2 cellular contexts compared by ENCODE assay signal in the genomic region with DNA sequence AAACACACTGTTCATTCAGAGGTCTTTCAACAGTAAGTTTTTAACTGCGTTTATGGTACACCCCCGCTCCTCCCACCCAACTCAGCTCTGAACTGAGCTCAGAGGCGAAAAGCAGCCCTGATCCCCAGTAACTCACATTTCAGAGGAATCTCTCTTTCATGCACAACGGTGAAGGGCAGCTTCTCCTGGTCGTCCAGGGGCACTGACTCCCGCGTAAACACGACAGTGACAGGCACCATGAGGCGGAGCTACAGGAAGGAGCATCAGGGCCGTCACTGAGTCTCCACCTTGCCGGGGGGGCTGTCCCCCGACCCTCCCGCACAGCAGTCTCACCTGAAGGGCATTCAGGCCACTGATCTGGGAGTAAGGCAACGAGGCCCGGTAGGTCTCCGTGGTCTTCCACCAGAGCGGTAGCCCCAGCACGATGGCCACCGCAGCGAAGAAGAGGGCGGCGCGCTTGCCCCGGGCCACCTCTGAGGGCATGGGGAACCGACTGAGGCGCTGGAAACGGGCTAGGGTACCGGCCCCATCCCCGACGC.
A peak's percentile ranks its signal among the peaks of the same experiment; 100 is the strongest.
TF ChIP-seq lines count a peak whose summit lies in the region.

No MANE protein-coding gene starts in this region.

TF ChIP-seq in SK-N-SH treated with all-trans-retinoic acid at 6 μM for 48 hours, 23 proteins besides CTCF, POLR2A, EP300 and RAD21:
- no peak for TF ChIP-seq SNAI2 (CRISPR knock-in tag; IDR thresholded peaks at IDR 0.05)
- TF ChIP-seq, protein P1, sequence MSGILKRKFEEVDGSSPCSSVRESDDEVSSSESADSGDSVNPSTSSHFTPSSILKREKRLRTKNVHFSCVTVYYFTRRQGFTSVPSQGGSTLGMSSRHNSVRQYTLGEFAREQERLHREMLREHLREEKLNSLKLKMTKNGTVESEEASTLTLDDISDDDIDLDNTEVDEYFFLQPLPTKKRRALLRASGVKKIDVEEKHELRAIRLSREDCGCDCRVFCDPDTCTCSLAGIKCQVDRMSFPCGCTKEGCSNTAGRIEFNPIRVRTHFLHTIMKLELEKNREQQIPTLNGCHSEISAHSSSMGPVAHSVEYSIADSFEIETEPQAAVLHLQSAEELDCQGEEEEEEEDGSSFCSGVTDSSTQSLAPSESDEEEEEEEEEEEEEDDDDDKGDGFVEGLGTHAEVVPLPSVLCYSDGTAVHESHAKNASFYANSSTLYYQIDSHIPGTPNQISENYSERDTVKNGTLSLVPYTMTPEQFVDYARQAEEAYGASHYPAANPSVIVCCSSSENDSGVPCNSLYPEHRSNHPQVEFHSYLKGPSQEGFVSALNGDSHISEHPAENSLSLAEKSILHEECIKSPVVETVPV (CRISPR knock-in tag; IDR thresholded peaks at IDR 0.05), result no peak
- TF ChIP-seq ESRRG (CRISPR knock-in tag; IDR thresholded peaks at IDR 0.05), result no peak

TF ChIP-seq in K562, 482 proteins besides CTCF, POLR2A, EP300 and RAD21 (continues in another document):
- TF ChIP-seq NFATC3 (IDR thresholded peaks at IDR 0.05) (no peak), HDAC1 (IDR thresholded peaks at IDR 0.05) (peak in 1 of 2 experiments; percentile 58; a peak in 1 of 4 replicates), CHD1 (IDR thresholded peaks at IDR 0.05; ENCODE audit: low read length) (peak; percentile 84), MCM7 (IDR thresholded peaks at IDR 0.05) (no peak), MTA2 (IDR thresholded peaks at IDR 0.05; ENCODE audit: low read depth) (no peak), BRD9 (IDR thresholded peaks at IDR 0.05; ENCODE audit: low read depth, partially characterized antibody) (no peak), TBL1XR1 (IDR thresholded peaks at IDR 0.05; ENCODE audit: low read length in 2 of 2) (no peak), CTBP1 (IDR thresholded peaks at IDR 0.05; ENCODE audit: borderline replicate concordance) (peak; percentile 29; the same call in 1 of the 2 replicates), TAF1 (IDR thresholded peaks at IDR 0.05; ENCODE audit: control insufficient read depth, extremely low read depth, insufficient read depth, low read length, severe bottlenecking) (peak; percentile 57), NR1H2 (CRISPR knock-in tag; IDR thresholded peaks at IDR 0.05) (no peak), JUN (IDR thresholded peaks at IDR 0.05; ENCODE audit: borderline replicate concordance, low read depth, low read length) (no peak), JUN (CRISPR knock-in tag; IDR thresholded peaks at IDR 0.05; ENCODE audit: borderline replicate concordance) (no peak), MTA3 (IDR thresholded peaks at IDR 0.05; ENCODE audit: borderline replicate concordance) (0 out of 2 replicates have a peak, but pooled peaks have one; percentile 2), CREM (IDR thresholded peaks at IDR 0.05; ENCODE audit: low read depth) (peak; percentile 75), NFRKB (IDR thresholded peaks at IDR 0.05; ENCODE audit: low read depth) (peak; percentile 26; the same call in 1 of the 2 replicates), SIN3A (IDR thresholded peaks at IDR 0.05; ENCODE audit: borderline replicate concordance in 2 of 2, control insufficient read depth in 1 of 2, low read depth in 2 of 2, low read length in 2 of 2) (peak; percentile 36 to 45; a peak in 1 of 4 replicates), POLR3A (IDR thresholded peaks at IDR 0.05; ENCODE audit: borderline replicate concordance, extremely low read depth, insufficient read depth, insufficient read length) (no peak), MCM5 (IDR thresholded peaks at IDR 0.05; ENCODE audit: low read depth) (no peak), EP400 (IDR thresholded peaks at IDR 0.05) (peak; percentile 59; the same call in 1 of the 2 replicates), SAP30 (IDR thresholded peaks at IDR 0.05; ENCODE audit: borderline replicate concordance, insufficient read depth, low read depth, low read length, poor library complexity, severe bottlenecking) (peak; percentile 38), POLR2AphosphoS5 (IDR thresholded peaks at IDR 0.05; ENCODE audit: control insufficient read depth, insufficient read depth, low read depth, low read length) (peak; percentile 18; the same call in 1 of the 2 replicates)
- TF ChIP-seq, protein P2, sequence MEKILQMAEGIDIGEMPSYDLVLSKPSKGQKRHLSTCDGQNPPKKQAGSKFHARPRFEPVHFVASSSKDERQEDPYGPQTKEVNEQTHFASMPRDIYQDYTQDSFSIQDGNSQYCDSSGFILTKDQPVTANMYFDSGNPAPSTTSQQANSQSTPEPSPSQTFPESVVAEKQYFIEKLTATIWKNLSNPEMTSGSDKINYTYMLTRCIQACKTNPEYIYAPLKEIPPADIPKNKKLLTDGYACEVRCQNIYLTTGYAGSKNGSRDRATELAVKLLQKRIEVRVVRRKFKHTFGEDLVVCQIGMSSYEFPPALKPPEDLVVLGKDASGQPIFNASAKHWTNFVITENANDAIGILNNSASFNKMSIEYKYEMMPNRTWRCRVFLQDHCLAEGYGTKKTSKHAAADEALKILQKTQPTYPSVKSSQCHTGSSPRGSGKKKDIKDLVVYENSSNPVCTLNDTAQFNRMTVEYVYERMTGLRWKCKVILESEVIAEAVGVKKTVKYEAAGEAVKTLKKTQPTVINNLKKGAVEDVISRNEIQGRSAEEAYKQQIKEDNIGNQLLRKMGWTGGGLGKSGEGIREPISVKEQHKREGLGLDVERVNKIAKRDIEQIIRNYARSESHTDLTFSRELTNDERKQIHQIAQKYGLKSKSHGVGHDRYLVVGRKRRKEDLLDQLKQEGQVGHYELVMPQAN (IDR thresholded peaks at IDR 0.05; ENCODE audit: borderline replicate concordance), result 0 out of 2 replicates have a peak, but pooled peaks have one; percentile 26
- TF ChIP-seq, protein P3, sequence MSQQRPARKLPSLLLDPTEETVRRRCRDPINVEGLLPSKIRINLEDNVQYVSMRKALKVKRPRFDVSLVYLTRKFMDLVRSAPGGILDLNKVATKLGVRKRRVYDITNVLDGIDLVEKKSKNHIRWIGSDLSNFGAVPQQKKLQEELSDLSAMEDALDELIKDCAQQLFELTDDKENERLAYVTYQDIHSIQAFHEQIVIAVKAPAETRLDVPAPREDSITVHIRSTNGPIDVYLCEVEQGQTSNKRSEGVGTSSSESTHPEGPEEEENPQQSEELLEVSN (IDR thresholded peaks at IDR 0.05; ENCODE audit: borderline replicate concordance in 1 of 2, extremely low read depth in 1 of 2, insufficient read depth in 1 of 2, insufficient read length in 1 of 2, low read depth in 1 of 2, low read length in 1 of 2, poor library complexity in 1 of 2, severe bottlenecking in 1 of 2), result peak; percentile 58 to 70
- TF ChIP-seq, protein P4, sequence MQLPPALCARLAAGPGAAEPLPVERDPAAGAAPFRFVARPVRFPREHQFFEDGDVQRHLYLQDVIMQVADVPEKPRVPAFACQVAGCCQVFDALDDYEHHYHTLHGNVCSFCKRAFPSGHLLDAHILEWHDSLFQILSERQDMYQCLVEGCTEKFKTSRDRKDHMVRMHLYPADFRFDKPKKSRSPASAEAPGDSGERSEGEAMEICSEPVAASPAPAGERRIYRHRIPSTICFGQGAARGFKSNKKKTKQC (CRISPR knock-in tag; IDR thresholded peaks at IDR 0.05), result no peak
- TF ChIP-seq, protein P5, sequence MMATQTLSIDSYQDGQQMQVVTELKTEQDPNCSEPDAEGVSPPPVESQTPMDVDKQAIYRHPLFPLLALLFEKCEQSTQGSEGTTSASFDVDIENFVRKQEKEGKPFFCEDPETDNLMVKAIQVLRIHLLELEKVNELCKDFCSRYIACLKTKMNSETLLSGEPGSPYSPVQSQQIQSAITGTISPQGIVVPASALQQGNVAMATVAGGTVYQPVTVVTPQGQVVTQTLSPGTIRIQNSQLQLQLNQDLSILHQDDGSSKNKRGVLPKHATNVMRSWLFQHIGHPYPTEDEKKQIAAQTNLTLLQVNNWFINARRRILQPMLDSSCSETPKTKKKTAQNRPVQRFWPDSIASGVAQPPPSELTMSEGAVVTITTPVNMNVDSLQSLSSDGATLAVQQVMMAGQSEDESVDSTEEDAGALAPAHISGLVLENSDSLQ (IDR thresholded peaks at IDR 0.05), result peak; percentile 80
- TF ChIP-seq, protein P6, sequence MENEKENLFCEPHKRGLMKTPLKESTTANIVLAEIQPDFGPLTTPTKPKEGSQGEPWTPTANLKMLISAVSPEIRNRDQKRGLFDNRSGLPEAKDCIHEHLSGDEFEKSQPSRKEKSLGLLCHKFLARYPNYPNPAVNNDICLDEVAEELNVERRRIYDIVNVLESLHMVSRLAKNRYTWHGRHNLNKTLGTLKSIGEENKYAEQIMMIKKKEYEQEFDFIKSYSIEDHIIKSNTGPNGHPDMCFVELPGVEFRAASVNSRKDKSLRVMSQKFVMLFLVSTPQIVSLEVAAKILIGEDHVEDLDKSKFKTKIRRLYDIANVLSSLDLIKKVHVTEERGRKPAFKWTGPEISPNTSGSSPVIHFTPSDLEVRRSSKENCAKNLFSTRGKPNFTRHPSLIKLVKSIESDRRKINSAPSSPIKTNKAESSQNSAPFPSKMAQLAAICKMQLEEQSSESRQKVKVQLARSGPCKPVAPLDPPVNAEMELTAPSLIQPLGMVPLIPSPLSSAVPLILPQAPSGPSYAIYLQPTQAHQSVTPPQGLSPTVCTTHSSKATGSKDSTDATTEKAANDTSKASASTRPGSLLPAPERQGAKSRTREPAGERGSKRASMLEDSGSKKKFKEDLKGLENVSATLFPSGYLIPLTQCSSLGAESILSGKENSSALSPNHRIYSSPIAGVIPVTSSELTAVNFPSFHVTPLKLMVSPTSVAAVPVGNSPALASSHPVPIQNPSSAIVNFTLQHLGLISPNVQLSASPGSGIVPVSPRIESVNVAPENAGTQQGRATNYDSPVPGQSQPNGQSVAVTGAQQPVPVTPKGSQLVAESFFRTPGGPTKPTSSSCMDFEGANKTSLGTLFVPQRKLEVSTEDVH (IDR thresholded peaks at IDR 0.05; ENCODE audit: low read depth, partially characterized antibody), result peak; percentile 60
- TF ChIP-seq, protein P7, sequence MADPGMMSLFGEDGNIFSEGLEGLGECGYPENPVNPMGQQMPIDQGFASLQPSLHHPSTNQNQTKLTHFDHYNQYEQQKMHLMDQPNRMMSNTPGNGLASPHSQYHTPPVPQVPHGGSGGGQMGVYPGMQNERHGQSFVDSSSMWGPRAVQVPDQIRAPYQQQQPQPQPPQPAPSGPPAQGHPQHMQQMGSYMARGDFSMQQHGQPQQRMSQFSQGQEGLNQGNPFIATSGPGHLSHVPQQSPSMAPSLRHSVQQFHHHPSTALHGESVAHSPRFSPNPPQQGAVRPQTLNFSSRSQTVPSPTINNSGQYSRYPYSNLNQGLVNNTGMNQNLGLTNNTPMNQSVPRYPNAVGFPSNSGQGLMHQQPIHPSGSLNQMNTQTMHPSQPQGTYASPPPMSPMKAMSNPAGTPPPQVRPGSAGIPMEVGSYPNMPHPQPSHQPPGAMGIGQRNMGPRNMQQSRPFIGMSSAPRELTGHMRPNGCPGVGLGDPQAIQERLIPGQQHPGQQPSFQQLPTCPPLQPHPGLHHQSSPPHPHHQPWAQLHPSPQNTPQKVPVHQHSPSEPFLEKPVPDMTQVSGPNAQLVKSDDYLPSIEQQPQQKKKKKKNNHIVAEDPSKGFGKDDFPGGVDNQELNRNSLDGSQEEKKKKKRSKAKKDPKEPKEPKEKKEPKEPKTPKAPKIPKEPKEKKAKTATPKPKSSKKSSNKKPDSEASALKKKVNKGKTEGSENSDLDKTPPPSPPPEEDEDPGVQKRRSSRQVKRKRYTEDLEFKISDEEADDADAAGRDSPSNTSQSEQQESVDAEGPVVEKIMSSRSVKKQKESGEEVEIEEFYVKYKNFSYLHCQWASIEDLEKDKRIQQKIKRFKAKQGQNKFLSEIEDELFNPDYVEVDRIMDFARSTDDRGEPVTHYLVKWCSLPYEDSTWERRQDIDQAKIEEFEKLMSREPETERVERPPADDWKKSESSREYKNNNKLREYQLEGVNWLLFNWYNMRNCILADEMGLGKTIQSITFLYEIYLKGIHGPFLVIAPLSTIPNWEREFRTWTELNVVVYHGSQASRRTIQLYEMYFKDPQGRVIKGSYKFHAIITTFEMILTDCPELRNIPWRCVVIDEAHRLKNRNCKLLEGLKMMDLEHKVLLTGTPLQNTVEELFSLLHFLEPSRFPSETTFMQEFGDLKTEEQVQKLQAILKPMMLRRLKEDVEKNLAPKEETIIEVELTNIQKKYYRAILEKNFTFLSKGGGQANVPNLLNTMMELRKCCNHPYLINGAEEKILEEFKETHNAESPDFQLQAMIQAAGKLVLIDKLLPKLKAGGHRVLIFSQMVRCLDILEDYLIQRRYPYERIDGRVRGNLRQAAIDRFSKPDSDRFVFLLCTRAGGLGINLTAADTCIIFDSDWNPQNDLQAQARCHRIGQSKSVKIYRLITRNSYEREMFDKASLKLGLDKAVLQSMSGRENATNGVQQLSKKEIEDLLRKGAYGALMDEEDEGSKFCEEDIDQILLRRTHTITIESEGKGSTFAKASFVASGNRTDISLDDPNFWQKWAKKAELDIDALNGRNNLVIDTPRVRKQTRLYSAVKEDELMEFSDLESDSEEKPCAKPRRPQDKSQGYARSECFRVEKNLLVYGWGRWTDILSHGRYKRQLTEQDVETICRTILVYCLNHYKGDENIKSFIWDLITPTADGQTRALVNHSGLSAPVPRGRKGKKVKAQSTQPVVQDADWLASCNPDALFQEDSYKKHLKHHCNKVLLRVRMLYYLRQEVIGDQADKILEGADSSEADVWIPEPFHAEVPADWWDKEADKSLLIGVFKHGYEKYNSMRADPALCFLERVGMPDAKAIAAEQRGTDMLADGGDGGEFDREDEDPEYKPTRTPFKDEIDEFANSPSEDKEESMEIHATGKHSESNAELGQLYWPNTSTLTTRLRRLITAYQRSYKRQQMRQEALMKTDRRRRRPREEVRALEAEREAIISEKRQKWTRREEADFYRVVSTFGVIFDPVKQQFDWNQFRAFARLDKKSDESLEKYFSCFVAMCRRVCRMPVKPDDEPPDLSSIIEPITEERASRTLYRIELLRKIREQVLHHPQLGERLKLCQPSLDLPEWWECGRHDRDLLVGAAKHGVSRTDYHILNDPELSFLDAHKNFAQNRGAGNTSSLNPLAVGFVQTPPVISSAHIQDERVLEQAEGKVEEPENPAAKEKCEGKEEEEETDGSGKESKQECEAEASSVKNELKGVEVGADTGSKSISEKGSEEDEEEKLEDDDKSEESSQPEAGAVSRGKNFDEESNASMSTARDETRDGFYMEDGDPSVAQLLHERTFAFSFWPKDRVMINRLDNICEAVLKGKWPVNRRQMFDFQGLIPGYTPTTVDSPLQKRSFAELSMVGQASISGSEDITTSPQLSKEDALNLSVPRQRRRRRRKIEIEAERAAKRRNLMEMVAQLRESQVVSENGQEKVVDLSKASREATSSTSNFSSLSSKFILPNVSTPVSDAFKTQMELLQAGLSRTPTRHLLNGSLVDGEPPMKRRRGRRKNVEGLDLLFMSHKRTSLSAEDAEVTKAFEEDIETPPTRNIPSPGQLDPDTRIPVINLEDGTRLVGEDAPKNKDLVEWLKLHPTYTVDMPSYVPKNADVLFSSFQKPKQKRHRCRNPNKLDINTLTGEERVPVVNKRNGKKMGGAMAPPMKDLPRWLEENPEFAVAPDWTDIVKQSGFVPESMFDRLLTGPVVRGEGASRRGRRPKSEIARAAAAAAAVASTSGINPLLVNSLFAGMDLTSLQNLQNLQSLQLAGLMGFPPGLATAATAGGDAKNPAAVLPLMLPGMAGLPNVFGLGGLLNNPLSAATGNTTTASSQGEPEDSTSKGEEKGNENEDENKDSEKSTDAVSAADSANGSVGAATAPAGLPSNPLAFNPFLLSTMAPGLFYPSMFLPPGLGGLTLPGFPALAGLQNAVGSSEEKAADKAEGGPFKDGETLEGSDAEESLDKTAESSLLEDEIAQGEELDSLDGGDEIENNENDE (IDR thresholded peaks at IDR 0.05; ENCODE audit: low read depth, low read length), result no peak
- TF ChIP-seq, protein P8, sequence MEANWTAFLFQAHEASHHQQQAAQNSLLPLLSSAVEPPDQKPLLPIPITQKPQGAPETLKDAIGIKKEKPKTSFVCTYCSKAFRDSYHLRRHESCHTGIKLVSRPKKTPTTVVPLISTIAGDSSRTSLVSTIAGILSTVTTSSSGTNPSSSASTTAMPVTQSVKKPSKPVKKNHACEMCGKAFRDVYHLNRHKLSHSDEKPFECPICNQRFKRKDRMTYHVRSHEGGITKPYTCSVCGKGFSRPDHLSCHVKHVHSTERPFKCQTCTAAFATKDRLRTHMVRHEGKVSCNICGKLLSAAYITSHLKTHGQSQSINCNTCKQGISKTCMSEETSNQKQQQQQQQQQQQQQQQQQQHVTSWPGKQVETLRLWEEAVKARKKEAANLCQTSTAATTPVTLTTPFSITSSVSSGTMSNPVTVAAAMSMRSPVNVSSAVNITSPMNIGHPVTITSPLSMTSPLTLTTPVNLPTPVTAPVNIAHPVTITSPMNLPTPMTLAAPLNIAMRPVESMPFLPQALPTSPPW (CRISPR knock-in tag; IDR thresholded peaks at IDR 0.05), result peak; percentile 73
